In genomic region chrX:50097121-50097520, GRCh38 we compare ENCODE assay signal across 23 cellular contexts.
DNase-seq lines count a peak whose midpoint lies in the region; FAIRE-seq and TF ChIP-seq lines count a peak whose summit lies in the region.
"Had no signal": no experiment of that assay in that cellular context is flagged by ENCODE, and none has a peak within 500 bp of the region (broad histone marks: within the 10 kb centered on the region; RNA-seq: fewer than 3 reads in every experiment).

No MANE protein-coding gene starts in this region.

- TF ChIP-seq CTCF in astrocyte (IDR thresholded peaks at IDR 0.05; ENCODE audit: insufficient read depth, low read depth, low read length) (no peak), nephron (IDR thresholded peaks at IDR 0.05; ENCODE audit: unreplicated experiment in 3 of 3) (no peak), ovary (IDR thresholded peaks at IDR 0.05) (no peak)

- no peaks in the 10 kb centered on the region for H3K9me3 Mint-ChIP-seq in astrocyte (ENCODE audit: unreplicated experiment)
- H3K9me3 Mint-ChIP-seq in nephron: no peaks in the 10 kb centered on the region
- H3K9me3 Mint-ChIP-seq: CD14-positive monocyte; CD4-positive, alpha-beta memory T cell; CD4-positive, CD25-positive, alpha-beta regulatory T cell; CD8-positive, alpha-beta memory T cell had no signal

- H3K36me3 ChIP-seq in astrocyte (ENCODE audit: insufficient read depth, low read length) (no peaks in the 10 kb centered on the region), ovary (no peaks in the 10 kb centered on the region)
- H3K36me3 ChIP-seq: BE2C, BLaER1 had no signal

- H3K36me3 Mint-ChIP-seq in astrocyte (ENCODE audit: low read depth, unreplicated experiment): no peaks in the 10 kb centered on the region
- peaks cover 16% of the 10 kb centered on the region for H3K36me3 Mint-ChIP-seq in nephron (ENCODE audit: low read depth)
- H3K36me3 Mint-ChIP-seq: CD4-positive, alpha-beta memory T cell; CD4-positive, CD25-positive, alpha-beta regulatory T cell; CD8-positive, alpha-beta memory T cell had no signal

- H3K4me2 ChIP-seq in astrocyte (ENCODE audit: low read length): no peak overlapping the region
- H3K4me2 ChIP-seq: BLaER1 had no signal

- H3K4me1 Mint-ChIP-seq in astrocyte (ENCODE audit: low read depth, unreplicated experiment) (no peaks in the 10 kb centered on the region), nephron (peaks cover 16% of the 10 kb centered on the region)
- H3K4me1 Mint-ChIP-seq: CD14-positive monocyte; CD4-positive, alpha-beta memory T cell; CD4-positive, CD25-positive, alpha-beta regulatory T cell; CD8-positive, alpha-beta memory T cell had no signal

- H3K27ac Mint-ChIP-seq in astrocyte (ENCODE audit: unreplicated experiment) (no peak overlapping the region), nephron (peak overlapping the region; percentile 48 to 80 (median 69))
- H3K27ac Mint-ChIP-seq: CD14-positive monocyte; CD4-positive, alpha-beta memory T cell; CD4-positive, CD25-positive, alpha-beta regulatory T cell; CD8-positive, alpha-beta memory T cell had no signal

- H3K4me3 ChIP-seq in astrocyte (ENCODE audit: insufficient read depth, low read depth, low read length): no peak overlapping the region
- H3K4me3 ChIP-seq in ovary: no peak overlapping the region
- H3K4me3 ChIP-seq: BLaER1 had no signal

- peak; percentile 67 for FAIRE-seq in astrocyte (lab: Jason Lieb, UNC)
- FAIRE-seq: A204.1, D721Med, G401.6, GM12891 had no signal

- H3K4me1 ChIP-seq in astrocyte (ENCODE audit: insufficient read depth, low read length): no peaks in the 10 kb centered on the region
- H3K4me1 ChIP-seq in ovary (ENCODE audit: insufficient read depth): no peaks in the 10 kb centered on the region

- H4K20me1 ChIP-seq in astrocyte (ENCODE audit: insufficient read depth, low read length): no peaks in the 10 kb centered on the region
- H4K20me1 ChIP-seq: BLaER1 had no signal

- H3K9me3 ChIP-seq in astrocyte (ENCODE audit: insufficient read depth, low read depth, low read length): no peaks in the 10 kb centered on the region
- H3K9me3 ChIP-seq in ovary: no peaks in the 10 kb centered on the region
- H3K9me3 ChIP-seq: BE2C, BLaER1, Caco-2 had no signal

- 40 to 56% (median 51%) methylated on average over 4 of the region's 4 CpGs for WGBS in ovary, 3 donors

- no peaks in the 10 kb centered on the region for H3K27me3 ChIP-seq in astrocyte (ENCODE audit: insufficient read depth, low read length)
- H3K27me3 ChIP-seq in ovary: no peaks in the 10 kb centered on the region
- H3K27me3 ChIP-seq: BE2C had no signal

- TF ChIP-seq EP300 in ovary (IDR thresholded peaks at IDR 0.05): no peak

- H2AFZ ChIP-seq in astrocyte (ENCODE audit: low read depth, low read length): no peak overlapping the region

- DNase-seq in astrocyte (ENCODE audit: low read depth) (no peak), fibroblast of gingiva (ENCODE audit: low read depth) (peak; percentile 0), ovary (no peak), SIG-M5 treated with dmso at 0.1 percent for 504 hours (lab: John Stamatoyannopoulos, UW; ENCODE audit: unreplicated experiment) (no peak), COLO829 (ENCODE audit: low spot score) (no peak)
- DNase-seq: 8988T; ACHN; BE2C; C1 segment of cervical spinal cord; Caco-2; Calu3; CD4-positive, alpha-beta memory T cell; CD4-positive, CD25-positive, alpha-beta regulatory T cell; CD8-positive, alpha-beta memory T cell; DMS79 treated with DMSO at 0.1 percent for 48 hours; GF-D8 had no signal

- TF ChIP-seq POLR2A in ovary (IDR thresholded peaks at IDR 0.05): no peak

- H3K79me2 ChIP-seq in astrocyte (ENCODE audit: insufficient read depth, low read length): no peaks in the 10 kb centered on the region

- no peak overlapping the region for H3K9ac ChIP-seq in astrocyte (ENCODE audit: low read length)
- H3K9ac ChIP-seq: BLaER1 had no signal

- H3K27ac ChIP-seq in astrocyte (ENCODE audit: low read depth, low read length) (no peak overlapping the region), ovary (no peak overlapping the region)
- H3K27ac ChIP-seq: BLaER1 had no signal

- no peaks in the 10 kb centered on the region for H3K27me3 Mint-ChIP-seq in astrocyte (ENCODE audit: low read depth, unreplicated experiment)
- no peaks in the 10 kb centered on the region for H3K27me3 Mint-ChIP-seq in nephron (ENCODE audit: low read depth)
- H3K27me3 Mint-ChIP-seq: CD4-positive, alpha-beta memory T cell; CD4-positive, CD25-positive, alpha-beta regulatory T cell; CD8-positive, alpha-beta memory T cell had no signal

- intact Hi-C loops in ovary (cut with DNase I): no loop called here

- no peak overlapping the region for H3K4me3 Mint-ChIP-seq in astrocyte (ENCODE audit: unreplicated experiment)
- H3K4me3 Mint-ChIP-seq in nephron: no peak overlapping the region
- H3K4me3 Mint-ChIP-seq: CD14-positive monocyte; CD4-positive, alpha-beta memory T cell; CD4-positive, CD25-positive, alpha-beta regulatory T cell; CD8-positive, alpha-beta memory T cell had no signal
